14 cellular contexts compared by ENCODE assay signal in the genomic region with DNA sequence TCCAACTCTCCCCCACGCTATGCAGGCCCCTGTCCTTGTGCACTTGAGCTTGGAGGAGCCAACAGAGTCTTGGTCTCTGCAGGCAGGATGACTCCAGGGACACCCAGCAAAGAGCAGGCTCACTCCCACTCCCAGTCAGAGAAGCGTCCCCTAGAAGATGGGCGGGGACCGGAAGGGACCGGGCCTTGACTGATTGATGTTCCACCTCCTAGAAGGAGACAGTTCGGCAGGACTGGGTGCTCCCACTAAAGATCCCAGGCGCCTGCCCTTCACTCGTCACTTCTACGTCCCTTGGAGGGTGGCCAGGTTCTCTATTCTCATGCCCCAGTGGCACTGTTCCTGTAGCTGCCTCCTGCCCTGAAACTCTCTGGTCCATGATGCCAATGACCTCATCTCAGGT. TPM values are rescaled to one million over a fixed set of nuclear protein-coding genes. Genes with fewer than 3 reads are reported as not detected.
DNase-seq lines count a peak whose midpoint lies in the region; ATAC-seq and TF ChIP-seq lines count a peak whose summit lies in the region.
"Had no signal": no experiment of that assay in that cellular context is flagged by ENCODE, and none has a peak within 500 bp of the region (broad histone marks: within the 10 kb centered on the region; RNA-seq: fewer than 3 reads in every experiment).

No MANE protein-coding gene starts in this region.

- no peaks in the 10 kb centered on the region for H3K27me3 Mint-ChIP-seq in activated CD4-positive, alpha-beta T cell treated with anti-CD3 and anti-CD28 coated beads, Interleukin-2, amount 10 ng/mL, durations not matched to agents 7 days and 5 days
- H3K27me3 Mint-ChIP-seq in dendritic cell treated with granulocyte-macrophage colony-stimulating factor and Interleukin-4, amounts not matched to agents 40 ng/mL and 50 ng/mL, for 4 days: peaks cover 5% of the 10 kb centered on the region

- no peak overlapping the region for H3K4me3 ChIP-seq in OCI-LY7 (ENCODE audit: low read depth, low read length, poor library complexity, severe bottlenecking)
- no peak overlapping the region for H3K4me3 ChIP-seq in sigmoid colon

- no peaks in the 10 kb centered on the region for H3K9me2 ChIP-seq in OCI-LY7 (ENCODE audit: insufficient read depth, low read length)

- no peaks in the 10 kb centered on the region for H3K27me3 ChIP-seq in sigmoid colon
- H3K27me3 ChIP-seq: brain microvascular endothelial cell, uterus had no signal

- H3K36me3 ChIP-seq in OCI-LY7 (ENCODE audit: insufficient read depth, low read length) (no peaks in the 10 kb centered on the region), sigmoid colon (no peaks in the 10 kb centered on the region)
- H3K36me3 ChIP-seq: brain microvascular endothelial cell, uterus had no signal

- H3K4me1 Mint-ChIP-seq in activated CD4-positive, alpha-beta T cell treated with anti-CD3 and anti-CD28 coated beads, Interleukin-2, amount 10 ng/mL, durations not matched to agents 7 days and 5 days: peaks cover 74% of the 10 kb centered on the region
- peaks cover 66% of the 10 kb centered on the region for H3K4me1 Mint-ChIP-seq in dendritic cell treated with granulocyte-macrophage colony-stimulating factor and Interleukin-4, amounts not matched to agents 40 ng/mL and 50 ng/mL, for 4 days (ENCODE audit: low read depth)

- TF ChIP-seq POLR2A in sigmoid colon (IDR thresholded peaks at IDR 0.05): no peak

- 94 to 96% methylated on average over 9 of the region's 9 CpGs for WGBS in sigmoid colon, 2 donors

- CTCF ChIA-PET in activated CD4-positive, alpha-beta T cell treated with anti-CD3 and anti-CD28 coated beads, Interleukin-2, amount 10 ng/mL, durations not matched to agents 7 days and 5 days (lab: Charles Lee): no interaction called here
- CTCF ChIA-PET in OCI-LY7 (lab: Charles Lee; ENCODE audit: unreplicated experiment): no interaction called here

- intact Hi-C loops in OCI-LY7 (cut with micrococcal nuclease; ENCODE audit: unreplicated experiment) (no loop called here), sigmoid colon (cut with DNase I) (loop anchor here (5.0 to 10.0 kb wide), 3 partner anchors 196 to 488 kb away; a partner anchor contains a TSS)
- intact Hi-C loops in dendritic cell treated with granulocyte-macrophage colony-stimulating factor and Interleukin-4, amounts not matched to agents 40 ng/mL and 50 ng/mL, for 4 days (cut with micrococcal nuclease): loop anchor here (5.0 to 10.0 kb wide), 2 partner anchors 39 to 302 kb away; a partner anchor contains a TSS

- H3K36me3 Mint-ChIP-seq in activated CD4-positive, alpha-beta T cell treated with anti-CD3 and anti-CD28 coated beads, Interleukin-2, amount 10 ng/mL, durations not matched to agents 7 days and 5 days (ENCODE audit: low read depth): peaks cover 38% of the 10 kb centered on the region
- peaks cover 17% of the 10 kb centered on the region for H3K36me3 Mint-ChIP-seq in dendritic cell treated with granulocyte-macrophage colony-stimulating factor and Interleukin-4, amounts not matched to agents 40 ng/mL and 50 ng/mL, for 4 days (ENCODE audit: low read depth)

- peaks cover 6% of the 10 kb centered on the region for H3K9me3 Mint-ChIP-seq in activated CD4-positive, alpha-beta T cell treated with anti-CD3 and anti-CD28 coated beads, Interleukin-2, amount 10 ng/mL, durations not matched to agents 7 days and 5 days
- no peaks in the 10 kb centered on the region for H3K9me3 Mint-ChIP-seq in dendritic cell treated with granulocyte-macrophage colony-stimulating factor and Interleukin-4, amounts not matched to agents 40 ng/mL and 50 ng/mL, for 4 days

- H3K9me3 ChIP-seq in OCI-LY7 (ENCODE audit: low read length) (no peaks in the 10 kb centered on the region), sigmoid colon (no peaks in the 10 kb centered on the region)
- H3K9me3 ChIP-seq: uterus had no signal

- H3K4me1 ChIP-seq in OCI-LY7 (ENCODE audit: insufficient read depth, low read length, poor library complexity, severe bottlenecking) (peaks cover 28% of the 10 kb centered on the region), sigmoid colon (peaks cover 0 to 37% (median 33%) of the 10 kb centered on the region in 4 donors)
- H3K4me1 ChIP-seq: uterus had no signal

- no peak overlapping the region for H2AFZ ChIP-seq in OCI-LY7 (ENCODE audit: low read length)

- peak overlapping the region; percentile 97 for H3K4me3 Mint-ChIP-seq in activated CD4-positive, alpha-beta T cell treated with anti-CD3 and anti-CD28 coated beads, Interleukin-2, amount 10 ng/mL, durations not matched to agents 7 days and 5 days
- H3K4me3 Mint-ChIP-seq in dendritic cell treated with granulocyte-macrophage colony-stimulating factor and Interleukin-4, amounts not matched to agents 40 ng/mL and 50 ng/mL, for 4 days: peak overlapping the region; percentile 14

- peaks cover 17% of the 10 kb centered on the region for H3K79me2 ChIP-seq in OCI-LY7 (ENCODE audit: insufficient read depth, low read depth, low read length)

- ATAC-seq in GM19023 (IDR thresholded peaks at IDR 0.05; ENCODE audit: unreplicated experiment) (no peak), HG03378 (IDR thresholded peaks at IDR 0.05; ENCODE audit: unreplicated experiment) (no peak)

- no peak for DNase-seq in activated CD4-positive, alpha-beta T cell treated with anti-CD3 and anti-CD28 coated beads, Interleukin-2, amount 10 ng/mL, durations not matched to agents 7 days and 5 days
- no peak for DNase-seq in activated CD4-positive, alpha-beta T cell treated with anti-CD3 and anti-CD28 coated beads, Interleukin-2, amount 50 U/mL, for 4 hours
- no peak for DNase-seq in OCI-LY7 (ENCODE audit: low spot score)
- no peak for DNase-seq in sigmoid colon
- no peak for DNase-seq in SKM-1 (lab: John Stamatoyannopoulos, UW; ENCODE audit: unreplicated experiment)
- DNase-seq: brain microvascular endothelial cell, DMS153, NCI-H2171 treated with DMSO at 0.1 percent for 48 hours, nucleus accumbens, T-helper 9 cell, uterus had no signal

- H4K20me1 ChIP-seq in OCI-LY7 (ENCODE audit: insufficient read depth, low read length): no peaks in the 10 kb centered on the region

- peak overlapping the region; percentile 74; the same call in 1 of the 2 replicates for H3K4me2 ChIP-seq in OCI-LY7 (ENCODE audit: low read length)

- no TSS peak for BruUV-seq in OCI-LY7 (replicated peaks; lab: Mats Ljungman, UMichigan)

- TF ChIP-seq EP300 in sigmoid colon (IDR thresholded peaks at IDR 0.05): no peak

- peak overlapping the region; percentile 100 for H3K27ac Mint-ChIP-seq in activated CD4-positive, alpha-beta T cell treated with anti-CD3 and anti-CD28 coated beads, Interleukin-2, amount 10 ng/mL, durations not matched to agents 7 days and 5 days
- peak overlapping the region; percentile 96 for H3K27ac Mint-ChIP-seq in dendritic cell treated with granulocyte-macrophage colony-stimulating factor and Interleukin-4, amounts not matched to agents 40 ng/mL and 50 ng/mL, for 4 days

- POLR2A ChIA-PET in activated CD4-positive, alpha-beta T cell treated with anti-CD3 and anti-CD28 coated beads, Interleukin-2, amount 10 ng/mL, durations not matched to agents 7 days and 5 days (lab: Charles Lee): no interaction called here
- POLR2A ChIA-PET in OCI-LY7 (lab: Charles Lee): no interaction called here

- no peak for TF ChIP-seq CTCF in OCI-LY7 (conservative IDR thresholded peaks at IDR 0.05; ENCODE audit: low read length)
- no peak for TF ChIP-seq CTCF in sigmoid colon (IDR thresholded peaks at IDR 0.05)

- no peak overlapping the region for H3K27ac ChIP-seq in OCI-LY7 (ENCODE audit: low read depth, low read length, poor library complexity, severe bottlenecking)
- H3K27ac ChIP-seq in sigmoid colon: peak overlapping the region in 3 of 4 donors; percentile 88 to 96 (median 93)
- H3K27ac ChIP-seq: brain microvascular endothelial cell had no signal

RNA-seq across cellular contexts. Expression of a gene that starts 3.2 kb away (rescaled TPM):
- total RNA-seq in activated CD4-positive, alpha-beta T cell treated with anti-CD3 and anti-CD28 coated beads, Interleukin-2, amount 10 ng/mL, durations not matched to agents 7 days and 5 days: 100 to 1,000 TPM; 364 to 392 TPM
- total RNA-seq in OCI-LY7 (2014; rRNA removed; shearing (Covaris generic)): 44.6 and 60.5 TPM in 2 replicates
- total RNA-seq in OCI-LY7 (2022) (54.5 and 63.3 TPM in 2 replicates), sigmoid colon (100 to 1,000 TPM in 3 of 4 donors, 10 to 100 TPM in 1; 91.2 to 141 (median 113) TPM)
- 10 to 100 TPM; 50.4 to 91.0 (median 55.9) TPM for polyA plus RNA-seq in sigmoid colon
